ENCODE assay signal across 8 cellular contexts in genomic region chr17:71084219-71084618, GRCh38.
A peak's percentile ranks its signal among the peaks of the same experiment; 100 is the strongest.
DNase-seq lines count a peak whose midpoint lies in the region; ATAC-seq lines count a peak whose summit lies in the region.

No MANE protein-coding gene starts in this region.

- H3K4me1 Mint-ChIP-seq in activated CD4-positive, alpha-beta T cell treated with anti-CD3 and anti-CD28 coated beads for 36 hours = no peaks in the 10 kb centered on the region

- CTCF ChIA-PET in activated CD4-positive, alpha-beta T cell treated with anti-CD3 and anti-CD28 coated beads for 36 hours (lab: Charles Lee) = interaction anchor here (0.6 kb wide), 1 partner anchor 61 kb away, joined by 3 read pairs; no protein-coding TSS in a partner anchor

- H3K36me3 Mint-ChIP-seq in activated CD4-positive, alpha-beta T cell treated with anti-CD3 and anti-CD28 coated beads for 36 hours (ENCODE audit: low read depth) = no peaks in the 10 kb centered on the region

- peak; percentile 8 for DNase-seq in DMS 273 treated with DMSO at 0.1 percent for 48 hours (lab: John Stamatoyannopoulos, UW)
- peak; percentile 42 for DNase-seq in HuH-7 (ENCODE audit: low spot score)
- peak; percentile 6 to 34 for DNase-seq in SW 1271 (lab: John Stamatoyannopoulos, UW)
- DNase-seq in kidney tubule cell (ENCODE audit: low spot score) = peak; percentile 37
- no peak for DNase-seq in activated CD4-positive, alpha-beta T cell treated with anti-CD3 and anti-CD28 coated beads for 36 hours

- no peak for ATAC-seq in HG02981 (IDR thresholded peaks at IDR 0.05; ENCODE audit: unreplicated experiment)
- ATAC-seq in GM18907 (IDR thresholded peaks at IDR 0.05; ENCODE audit: unreplicated experiment) = no peak
- ATAC-seq in HG03159 (IDR thresholded peaks at IDR 0.05; ENCODE audit: unreplicated experiment) = no peak
- ATAC-seq in activated CD4-positive, alpha-beta T cell treated with anti-CD3 and anti-CD28 coated beads for 36 hours = no peak

- no peak overlapping the region for H3K4me3 Mint-ChIP-seq in activated CD4-positive, alpha-beta T cell treated with anti-CD3 and anti-CD28 coated beads for 36 hours

- intact Hi-C loops in activated CD4-positive, alpha-beta T cell treated with anti-CD3 and anti-CD28 coated beads for 36 hours (cut with DNase I, micrococcal nuclease) = loop anchor here (2.0 to 10.0 kb wide), 2 partner anchors 447 to 449 kb away; no protein-coding TSS in a partner anchor

- H3K27me3 Mint-ChIP-seq in activated CD4-positive, alpha-beta T cell treated with anti-CD3 and anti-CD28 coated beads for 36 hours = no peaks in the 10 kb centered on the region

- no peak overlapping the region for H3K27ac Mint-ChIP-seq in activated CD4-positive, alpha-beta T cell treated with anti-CD3 and anti-CD28 coated beads for 36 hours

- peaks cover 3% of the 10 kb centered on the region for H3K9me3 Mint-ChIP-seq in activated CD4-positive, alpha-beta T cell treated with anti-CD3 and anti-CD28 coated beads for 36 hours (ENCODE audit: low read depth)

- POLR2A ChIA-PET in activated CD4-positive, alpha-beta T cell treated with anti-CD3 and anti-CD28 coated beads for 36 hours (lab: Charles Lee) = no interaction called here
